Comparison of ENCODE assay signal across 1 cellular context in the genomic region with DNA sequence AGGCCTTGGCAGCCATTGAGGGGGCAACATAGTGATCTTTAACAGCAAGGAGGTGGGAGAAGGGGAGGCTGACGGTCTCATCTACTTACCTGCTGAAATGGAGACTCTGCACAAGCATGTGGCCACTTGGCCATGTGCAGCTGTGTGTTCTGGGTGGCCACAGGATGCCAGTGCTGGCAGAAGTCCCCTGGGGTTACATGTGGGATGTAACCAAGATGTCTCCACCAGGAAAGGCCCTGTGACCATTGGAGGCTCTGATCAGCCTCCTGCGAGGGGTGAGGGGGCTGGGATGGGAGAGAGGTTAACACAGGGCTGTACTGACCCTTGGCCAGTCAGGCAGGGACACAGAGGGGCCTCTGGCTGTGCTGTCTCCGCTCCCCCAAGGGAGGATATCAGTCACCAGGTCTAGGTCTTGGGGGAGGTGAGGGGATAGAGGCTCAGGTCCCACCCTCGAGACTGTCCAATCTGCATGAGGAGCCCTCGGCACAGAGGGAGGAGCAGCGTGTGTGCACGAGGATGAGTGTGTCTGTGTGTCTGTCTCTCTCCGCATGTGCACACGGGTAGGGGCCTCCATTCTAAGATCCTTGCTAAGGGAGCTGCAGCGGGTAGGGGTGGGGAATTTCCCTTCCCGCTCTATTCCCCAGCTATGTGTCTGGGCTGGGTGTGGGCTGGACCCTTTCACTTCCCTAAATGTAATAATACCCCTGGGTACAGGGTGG.
TF ChIP-seq lines count a peak whose summit lies in the region.

No MANE protein-coding gene starts in this region.

TF ChIP-seq in GM12878, 131 proteins besides CTCF, POLR2A, EP300 and RAD21 (continued from another document):
- TF ChIP-seq, protein P1, sequence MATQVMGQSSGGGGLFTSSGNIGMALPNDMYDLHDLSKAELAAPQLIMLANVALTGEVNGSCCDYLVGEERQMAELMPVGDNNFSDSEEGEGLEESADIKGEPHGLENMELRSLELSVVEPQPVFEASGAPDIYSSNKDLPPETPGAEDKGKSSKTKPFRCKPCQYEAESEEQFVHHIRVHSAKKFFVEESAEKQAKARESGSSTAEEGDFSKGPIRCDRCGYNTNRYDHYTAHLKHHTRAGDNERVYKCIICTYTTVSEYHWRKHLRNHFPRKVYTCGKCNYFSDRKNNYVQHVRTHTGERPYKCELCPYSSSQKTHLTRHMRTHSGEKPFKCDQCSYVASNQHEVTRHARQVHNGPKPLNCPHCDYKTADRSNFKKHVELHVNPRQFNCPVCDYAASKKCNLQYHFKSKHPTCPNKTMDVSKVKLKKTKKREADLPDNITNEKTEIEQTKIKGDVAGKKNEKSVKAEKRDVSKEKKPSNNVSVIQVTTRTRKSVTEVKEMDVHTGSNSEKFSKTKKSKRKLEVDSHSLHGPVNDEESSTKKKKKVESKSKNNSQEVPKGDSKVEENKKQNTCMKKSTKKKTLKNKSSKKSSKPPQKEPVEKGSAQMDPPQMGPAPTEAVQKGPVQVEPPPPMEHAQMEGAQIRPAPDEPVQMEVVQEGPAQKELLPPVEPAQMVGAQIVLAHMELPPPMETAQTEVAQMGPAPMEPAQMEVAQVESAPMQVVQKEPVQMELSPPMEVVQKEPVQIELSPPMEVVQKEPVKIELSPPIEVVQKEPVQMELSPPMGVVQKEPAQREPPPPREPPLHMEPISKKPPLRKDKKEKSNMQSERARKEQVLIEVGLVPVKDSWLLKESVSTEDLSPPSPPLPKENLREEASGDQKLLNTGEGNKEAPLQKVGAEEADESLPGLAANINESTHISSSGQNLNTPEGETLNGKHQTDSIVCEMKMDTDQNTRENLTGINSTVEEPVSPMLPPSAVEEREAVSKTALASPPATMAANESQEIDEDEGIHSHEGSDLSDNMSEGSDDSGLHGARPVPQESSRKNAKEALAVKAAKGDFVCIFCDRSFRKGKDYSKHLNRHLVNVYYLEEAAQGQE (IDR thresholded peaks at IDR 0.05; ENCODE audit: low read depth, low read length): no peak
- TF ChIP-seq, protein P2, sequence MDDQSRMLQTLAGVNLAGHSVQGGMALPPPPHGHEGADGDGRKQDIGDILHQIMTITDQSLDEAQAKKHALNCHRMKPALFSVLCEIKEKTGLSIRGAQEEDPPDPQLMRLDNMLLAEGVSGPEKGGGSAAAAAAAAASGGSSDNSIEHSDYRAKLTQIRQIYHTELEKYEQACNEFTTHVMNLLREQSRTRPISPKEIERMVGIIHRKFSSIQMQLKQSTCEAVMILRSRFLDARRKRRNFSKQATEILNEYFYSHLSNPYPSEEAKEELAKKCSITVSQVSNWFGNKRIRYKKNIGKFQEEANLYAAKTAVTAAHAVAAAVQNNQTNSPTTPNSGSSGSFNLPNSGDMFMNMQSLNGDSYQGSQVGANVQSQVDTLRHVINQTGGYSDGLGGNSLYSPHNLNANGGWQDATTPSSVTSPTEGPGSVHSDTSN (IDR thresholded peaks at IDR 0.05; ENCODE audit: insufficient replicate concordance, low read depth, low read length): no peak
- TF ChIP-seq, protein P3, sequence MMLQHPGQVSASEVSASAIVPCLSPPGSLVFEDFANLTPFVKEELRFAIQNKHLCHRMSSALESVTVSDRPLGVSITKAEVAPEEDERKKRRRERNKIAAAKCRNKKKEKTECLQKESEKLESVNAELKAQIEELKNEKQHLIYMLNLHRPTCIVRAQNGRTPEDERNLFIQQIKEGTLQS (IDR thresholded peaks at IDR 0.05; ENCODE audit: borderline replicate concordance, extremely low read depth, low read depth, low read length): no peak
- TF ChIP-seq, protein P4, sequence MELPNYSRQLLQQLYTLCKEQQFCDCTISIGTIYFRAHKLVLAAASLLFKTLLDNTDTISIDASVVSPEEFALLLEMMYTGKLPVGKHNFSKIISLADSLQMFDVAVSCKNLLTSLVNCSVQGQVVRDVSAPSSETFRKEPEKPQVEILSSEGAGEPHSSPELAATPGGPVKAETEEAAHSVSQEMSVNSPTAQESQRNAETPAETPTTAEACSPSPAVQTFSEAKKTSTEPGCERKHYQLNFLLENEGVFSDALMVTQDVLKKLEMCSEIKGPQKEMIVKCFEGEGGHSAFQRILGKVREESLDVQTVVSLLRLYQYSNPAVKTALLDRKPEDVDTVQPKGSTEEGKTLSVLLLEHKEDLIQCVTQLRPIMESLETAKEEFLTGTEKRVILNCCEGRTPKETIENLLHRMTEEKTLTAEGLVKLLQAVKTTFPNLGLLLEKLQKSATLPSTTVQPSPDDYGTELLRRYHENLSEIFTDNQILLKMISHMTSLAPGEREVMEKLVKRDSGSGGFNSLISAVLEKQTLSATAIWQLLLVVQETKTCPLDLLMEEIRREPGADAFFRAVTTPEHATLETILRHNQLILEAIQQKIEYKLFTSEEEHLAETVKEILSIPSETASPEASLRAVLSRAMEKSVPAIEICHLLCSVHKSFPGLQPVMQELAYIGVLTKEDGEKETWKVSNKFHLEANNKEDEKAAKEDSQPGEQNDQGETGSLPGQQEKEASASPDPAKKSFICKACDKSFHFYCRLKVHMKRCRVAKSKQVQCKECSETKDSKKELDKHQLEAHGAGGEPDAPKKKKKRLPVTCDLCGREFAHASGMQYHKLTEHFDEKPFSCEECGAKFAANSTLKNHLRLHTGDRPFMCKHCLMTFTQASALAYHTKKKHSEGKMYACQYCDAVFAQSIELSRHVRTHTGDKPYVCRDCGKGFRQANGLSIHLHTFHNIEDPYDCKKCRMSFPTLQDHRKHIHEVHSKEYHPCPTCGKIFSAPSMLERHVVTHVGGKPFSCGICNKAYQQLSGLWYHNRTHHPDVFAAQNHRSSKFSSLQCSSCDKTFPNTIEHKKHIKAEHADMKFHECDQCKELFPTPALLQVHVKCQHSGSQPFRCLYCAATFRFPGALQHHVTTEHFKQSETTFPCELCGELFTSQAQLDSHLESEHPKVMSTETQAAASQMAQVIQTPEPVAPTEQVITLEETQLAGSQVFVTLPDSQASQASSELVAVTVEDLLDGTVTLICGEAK (IDR thresholded peaks at IDR 0.05; ENCODE audit: borderline replicate concordance): no peak
- TF ChIP-seq POU2F2 (IDR thresholded peaks at IDR 0.05; ENCODE audit: borderline replicate concordance, low read depth, low read length) (peak; percentile 63; the same call in 1 of the 3 replicates), MXI1 (IDR thresholded peaks at IDR 0.05; ENCODE audit: low read depth, low read length) (no peak), PAX8 (IDR thresholded peaks at IDR 0.05) (no peak), FOXK2 (IDR thresholded peaks at IDR 0.05) (no peak), SMAD5 (IDR thresholded peaks at IDR 0.05; ENCODE audit: low read depth) (no peak), MTA2 (IDR thresholded peaks at IDR 0.05; ENCODE audit: low read depth) (peak; percentile 75), RFX5 (IDR thresholded peaks at IDR 0.05; ENCODE audit: low read depth, low read length) (no peak), FOXM1 (IDR thresholded peaks at IDR 0.05; ENCODE audit: low read depth, low read length) (no peak), NBN (IDR thresholded peaks at IDR 0.05) (peak; percentile 87), NRF1 (conservative IDR thresholded peaks at IDR 0.05; ENCODE audit: low read depth, low read length) (no peak), NFYA (IDR thresholded peaks at IDR 0.05; ENCODE audit: borderline replicate concordance, low read depth, low read length) (no peak)
- TF ChIP-seq, protein P5, sequence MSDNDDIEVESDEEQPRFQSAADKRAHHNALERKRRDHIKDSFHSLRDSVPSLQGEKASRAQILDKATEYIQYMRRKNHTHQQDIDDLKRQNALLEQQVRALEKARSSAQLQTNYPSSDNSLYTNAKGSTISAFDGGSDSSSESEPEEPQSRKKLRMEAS (IDR thresholded peaks at IDR 0.05; ENCODE audit: low read depth, low read length): peak; percentile 86
- TF ChIP-seq, protein P6, sequence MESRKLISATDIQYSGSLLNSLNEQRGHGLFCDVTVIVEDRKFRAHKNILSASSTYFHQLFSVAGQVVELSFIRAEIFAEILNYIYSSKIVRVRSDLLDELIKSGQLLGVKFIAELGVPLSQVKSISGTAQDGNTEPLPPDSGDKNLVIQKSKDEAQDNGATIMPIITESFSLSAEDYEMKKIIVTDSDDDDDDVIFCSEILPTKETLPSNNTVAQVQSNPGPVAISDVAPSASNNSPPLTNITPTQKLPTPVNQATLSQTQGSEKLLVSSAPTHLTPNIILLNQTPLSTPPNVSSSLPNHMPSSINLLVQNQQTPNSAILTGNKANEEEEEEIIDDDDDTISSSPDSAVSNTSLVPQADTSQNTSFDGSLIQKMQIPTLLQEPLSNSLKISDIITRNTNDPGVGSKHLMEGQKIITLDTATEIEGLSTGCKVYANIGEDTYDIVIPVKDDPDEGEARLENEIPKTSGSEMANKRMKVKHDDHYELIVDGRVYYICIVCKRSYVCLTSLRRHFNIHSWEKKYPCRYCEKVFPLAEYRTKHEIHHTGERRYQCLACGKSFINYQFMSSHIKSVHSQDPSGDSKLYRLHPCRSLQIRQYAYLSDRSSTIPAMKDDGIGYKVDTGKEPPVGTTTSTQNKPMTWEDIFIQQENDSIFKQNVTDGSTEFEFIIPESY (IDR thresholded peaks at IDR 0.05): no peak
